1 cellular context compared by ENCODE assay signal in genomic region chr9:91825422-91825821, GRCh38.
TF ChIP-seq lines count a peak whose summit lies in the region.

No MANE protein-coding gene starts in this region.

TF ChIP-seq in HepG2, 621 proteins besides CTCF, POLR2A, EP300 and RAD21 (continued from another document):
- TF ChIP-seq USF2 (IDR thresholded peaks at IDR 0.05; ENCODE audit: low read depth, low read length) = no peak
- TF ChIP-seq USF2 (CRISPR knock-in tag; IDR thresholded peaks at IDR 0.05; ENCODE audit: borderline replicate concordance) = no peak
- no peak for TF ChIP-seq BCLAF1 (IDR thresholded peaks at IDR 0.05)
- TF ChIP-seq GATAD1 (CRISPR knock-in tag; IDR thresholded peaks at IDR 0.05) = no peak
- TF ChIP-seq CENPBD1 (CRISPR knock-in tag; IDR thresholded peaks at IDR 0.05; ENCODE audit: borderline replicate concordance, low read depth) = no peak
